ENCODE assay signal across 33 cellular contexts in the genomic region with DNA sequence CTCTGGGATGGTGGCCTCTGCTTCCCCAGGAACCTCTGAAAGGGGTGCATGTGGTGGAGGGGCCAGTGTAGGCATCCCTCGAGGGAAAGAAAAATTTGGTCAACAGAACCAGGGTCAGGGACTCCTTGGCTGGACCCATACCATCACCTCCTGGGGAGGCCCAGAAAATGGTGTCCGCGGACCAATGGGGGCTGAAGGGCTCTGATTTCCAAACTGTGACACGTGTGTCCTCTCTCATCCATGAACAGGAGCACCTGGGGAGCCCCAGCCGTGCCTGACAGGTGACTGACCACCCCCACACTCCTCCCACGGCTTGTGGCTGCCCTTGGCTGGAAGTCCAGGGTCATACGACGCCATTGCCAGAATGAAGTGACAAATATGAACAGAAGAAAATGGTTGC. TPM values are rescaled to one million over a fixed set of nuclear protein-coding genes. Genes with fewer than 3 reads are reported as not detected.
"Had no signal": no experiment of that assay in that cellular context is flagged by ENCODE, and none has a peak within 500 bp of the region (broad histone marks: within the 10 kb centered on the region; RNA-seq: fewer than 3 reads in every experiment).

No MANE protein-coding gene starts in this region.

- H3K4me3 ChIP-seq: left lung, lower lobe of right lung, mucosa of descending colon, ovary, right atrium auricular region, right lobe of liver, smooth muscle cell, tibial nerve, uterus had no signal

- H3K36me3 Mint-ChIP-seq: immature natural killer cell; naive thymus-derived CD4-positive, alpha-beta T cell; natural killer cell treated with Interleukin-12 subunit alpha and Interleukin-12 subunit beta and Interleukin-15 and Interleukin-18, amount 100 ng/mL, for 72 hours; stimulated activated memory B cell treated with anti-CD40 and anti-IgM and Interleukin-4, amounts not matched to agents 10 μg/mL and 1 μg/mL and 100 μg/mL, for 72 hours; type B pancreatic cell had no signal

- H3K36me3 ChIP-seq: left lung, lower lobe of right lung, neutrophil, ovary, right atrium auricular region, right lobe of liver, tibial nerve, uterus had no signal

- H3K4me3 Mint-ChIP-seq: immature natural killer cell; naive thymus-derived CD4-positive, alpha-beta T cell; natural killer cell treated with Interleukin-12 subunit alpha and Interleukin-12 subunit beta and Interleukin-15 and Interleukin-18, amount 100 ng/mL, for 72 hours; stimulated activated memory B cell treated with anti-CD40 and anti-IgM and Interleukin-4, amounts not matched to agents 10 μg/mL and 1 μg/mL and 100 μg/mL, for 72 hours; stimulated activated naive CD8-positive, alpha-beta T cell treated with anti-CD3 and anti-CD28 coated beads, Interleukin-15, amount 100 ng/mL, for 72 hours; type B pancreatic cell had no signal

- H3K4me1 ChIP-seq: left lung, lower lobe of right lung, right atrium auricular region, right lobe of liver, tibial nerve, uterus had no signal

- DNase-seq: hypothalamus; immature natural killer cell; kidney; left colon; left lung; lower lobe of right lung; mesendoderm; midbrain; mucosa of descending colon; naive thymus-derived CD4-positive, alpha-beta T cell; occipital lobe; ovary; stimulated activated CD4-positive, alpha-beta T cell treated with anti-CD3 and anti-CD28 coated beads, Interleukin-1b, Interleukin-23, amount 100 ng/mL, for 48 hours; stimulated activated CD4-positive, alpha-beta T cell treated with anti-CD3 and anti-CD28 coated beads, Interleukin-2, amount 100 ng/mL, for 48 hours; stimulated activated CD4-positive, alpha-beta T cell treated with anti-CD3 and anti-CD28 coated beads, Interleukin-4, amount 100 ng/mL, for 4 hours; stimulated activated CD8-positive, alpha-beta memory T cell treated with anti-CD3 and anti-CD28 coated beads, Interleukin-4, amount 100 ng/mL, for 48 hours; stimulated activated naive CD4-positive, alpha-beta T cell treated with Interleukin-2 at 50 U/mL for 16 hours; stimulated activated naive CD8-positive, alpha-beta T cell treated with anti-CD3 and anti-CD28 coated beads, Interleukin-15, amount 100 ng/mL, for 72 hours; substantia nigra; uterus had no signal

- H3K27ac Mint-ChIP-seq: immature natural killer cell; naive thymus-derived CD4-positive, alpha-beta T cell; natural killer cell treated with Interleukin-12 subunit alpha and Interleukin-12 subunit beta and Interleukin-15 and Interleukin-18, amount 100 ng/mL, for 72 hours; progenitor cell of endocrine pancreas; stimulated activated memory B cell treated with anti-CD40 and anti-IgM and Interleukin-4, amounts not matched to agents 10 μg/mL and 1 μg/mL and 100 μg/mL, for 72 hours; stimulated activated naive CD8-positive, alpha-beta T cell treated with anti-CD3 and anti-CD28 coated beads, Interleukin-15, amount 100 ng/mL, for 72 hours; type B pancreatic cell had no signal

- H3K4me1 Mint-ChIP-seq: immature natural killer cell; stimulated activated memory B cell treated with anti-CD40 and anti-IgM and Interleukin-4, amounts not matched to agents 10 μg/mL and 1 μg/mL and 100 μg/mL, for 72 hours had no signal

- H3K4me2 ChIP-seq: smooth muscle cell had no signal

- H3K27me3 ChIP-seq: ovary, right atrium auricular region, right lobe of liver, uterus had no signal

- H3K9me3 ChIP-seq: left lung, lower lobe of right lung, mucosa of descending colon, neutrophil, ovary, right atrium auricular region, right lobe of liver, tibial nerve, uterus had no signal

- H3K9me3 Mint-ChIP-seq: immature natural killer cell; natural killer cell treated with Interleukin-12 subunit alpha and Interleukin-12 subunit beta and Interleukin-15 and Interleukin-18, amount 100 ng/mL, for 72 hours; stimulated activated memory B cell treated with anti-CD40 and anti-IgM and Interleukin-4, amounts not matched to agents 10 μg/mL and 1 μg/mL and 100 μg/mL, for 72 hours; stimulated activated naive CD8-positive, alpha-beta T cell treated with anti-CD3 and anti-CD28 coated beads, Interleukin-15, amount 100 ng/mL, for 72 hours; type B pancreatic cell had no signal

- H3K27ac ChIP-seq: left lung, lower lobe of right lung, neutrophil, ovary, right atrium auricular region, right lobe of liver, tibial nerve, uterus had no signal

- ATAC-seq: left colon; left lung; lower lobe of right lung; mucosa of descending colon; naive thymus-derived CD4-positive, alpha-beta T cell; natural killer cell treated with Interleukin-12 subunit alpha and Interleukin-12 subunit beta and Interleukin-15 and Interleukin-18, amount 100 ng/mL, for 72 hours; right lobe of liver; stimulated activated memory B cell treated with anti-CD40 and anti-IgM and Interleukin-4, amounts not matched to agents 10 μg/mL and 1 μg/mL and 100 μg/mL, for 72 hours; stimulated activated naive CD8-positive, alpha-beta T cell treated with anti-CD3 and anti-CD28 coated beads, Interleukin-15, amount 100 ng/mL, for 72 hours had no signal

RNA-seq across cellular contexts. Expression of a gene that starts 3.9 kb away (rescaled TPM):
- total RNA-seq: left colon; left lung; lower lobe of right lung; mucosa of descending colon; myocyte; naive thymus-derived CD4-positive, alpha-beta T cell; natural killer cell treated with Interleukin-12 subunit alpha and Interleukin-12 subunit beta and Interleukin-15 and Interleukin-18, amount 100 ng/mL, for 72 hours; occipital lobe; progenitor cell of endocrine pancreas; pulmonary artery endothelial cell; renal cortical epithelial cell; right atrium auricular region; smooth muscle cell; temporal lobe had no signal

RNA-seq across cellular contexts. Expression of a gene that starts 33.2 kb away (rescaled TPM):
- total RNA-seq: myocyte; natural killer cell treated with Interleukin-12 subunit alpha and Interleukin-12 subunit beta and Interleukin-15 and Interleukin-18, amount 100 ng/mL, for 72 hours; progenitor cell of endocrine pancreas; pulmonary artery endothelial cell; renal cortical epithelial cell; smooth muscle cell had no signal
